20 cellular contexts compared by ENCODE assay signal in genomic region chr19:39098365-39099269, GRCh38. TPM values are rescaled to one million over a fixed set of nuclear protein-coding genes. Genes with fewer than 3 reads are reported as not detected.
DNase-seq lines count a peak whose midpoint lies in the region; ATAC-seq and TF ChIP-seq lines count a peak whose summit lies in the region.
"Had no signal": no experiment of that assay in that cellular context is flagged by ENCODE, and none has a peak within 500 bp of the region (broad histone marks: within the 10 kb centered on the region; RNA-seq: fewer than 3 reads in every experiment).

No MANE protein-coding gene starts in this region.

- no peak overlapping the region for H3K4ac ChIP-seq in neuronal stem cell (ENCODE audit: low read length)

- no peaks in the 10 kb centered on the region for H3K9me2 ChIP-seq in hepatocyte (replicated peaks; ENCODE audit: insufficient read depth)

- H2AFZ ChIP-seq in ACC112 (ENCODE audit: low read length, unreplicated experiment) = no peak overlapping the region
- no peak overlapping the region for H2AFZ ChIP-seq in hepatocyte
- peak overlapping the region; percentile 35 for H2AFZ ChIP-seq in neuronal stem cell (ENCODE audit: low read length)

- no peak overlapping the region for H4K8ac ChIP-seq in neuronal stem cell (ENCODE audit: low read depth, low read length)

- no peak for TF ChIP-seq CTCF in hepatocyte (IDR thresholded peaks at IDR 0.05; ENCODE audit: poor library complexity)

- no peak overlapping the region for H2BK15ac ChIP-seq in neuronal stem cell (ENCODE audit: low read length)

- H3K18ac ChIP-seq in neuronal stem cell (ENCODE audit: low read length) = no peak overlapping the region

- H3K4me1 ChIP-seq in ACC112 (ENCODE audit: control insufficient read depth, insufficient read depth, low read length, unreplicated experiment) (peaks cover 1% of the 10 kb centered on the region), HUES64 (ENCODE audit: insufficient read depth, low read length) (no peaks in the 10 kb centered on the region), hepatocyte (ENCODE audit: insufficient read depth) (peaks cover 9% of the 10 kb centered on the region), neuronal stem cell (ENCODE audit: control insufficient read depth in 2 of 2, insufficient read depth in 1 of 2, low read depth in 1 of 2, low read length in 2 of 2) (no peaks in the 10 kb centered on the region)
- H3K4me1 ChIP-seq: HAP-1 had no signal

- no peak overlapping the region for H3K14ac ChIP-seq in neuronal stem cell (ENCODE audit: low read length)

- H2AK5ac ChIP-seq in neuronal stem cell (ENCODE audit: low read depth, low read length) = peak overlapping the region; percentile 79

- no peak overlapping the region for H4K91ac ChIP-seq in neuronal stem cell (ENCODE audit: low read depth, low read length, poor library complexity)

- H3K27ac ChIP-seq in ACC112 (ENCODE audit: low read depth, low read length) = no peak overlapping the region
- H3K27ac ChIP-seq in HUES64 (ENCODE audit: low read depth, low read length) = no peak overlapping the region
- no peak overlapping the region for H3K27ac ChIP-seq in hepatocyte
- H3K27ac ChIP-seq in neuronal stem cell (replicated peaks; ENCODE audit: low read length) = no peak overlapping the region
- H3K27ac ChIP-seq in substantia nigra (ENCODE audit: low read depth, low read length, poor library complexity, severe bottlenecking) = no peak overlapping the region
- H3K27ac ChIP-seq: BLaER1, HL-60 had no signal

- no peaks in the 10 kb centered on the region for H4K20me1 ChIP-seq in hepatocyte (ENCODE audit: insufficient read depth, poor library complexity, severe bottlenecking)
- H4K20me1 ChIP-seq: BLaER1 had no signal

- no peak overlapping the region for H2BK12ac ChIP-seq in neuronal stem cell (ENCODE audit: low read length)

- WGBS in HUES64 = 51% methylated on average over 52 of the region's 53 CpGs
- 59% methylated on average over 48 of the region's 53 CpGs for WGBS in hepatocyte (ENCODE audit: low lambda C conversion rate, missing lambda C conversion rate)
- WGBS in neuronal stem cell (ENCODE audit: extremely low coverage in 2 of 2, insufficient read length in 2 of 2, insufficient replicate concordance in 1 of 2), 2 donors = no CpG with 5 or more reads among the region's 53 CpGs

- H3K27me3 ChIP-seq in ACC112 (ENCODE audit: insufficient read depth, low read length) (no peaks in the 10 kb centered on the region), HUES64 (ENCODE audit: insufficient read depth, low read length) (peaks cover 14% of the 10 kb centered on the region), hepatocyte (no peaks in the 10 kb centered on the region), neuronal stem cell (ENCODE audit: control insufficient read depth in 3 of 3, insufficient read depth in 3 of 3, low read depth in 1 of 3, low read length in 3 of 3) (peaks cover 0 to 3% (median 0%) of the 10 kb centered on the region in 3 experiments)
- H3K27me3 ChIP-seq: BLaER1, MG63 had no signal

- H2BK120ac ChIP-seq in neuronal stem cell (ENCODE audit: low read depth, low read length) = no peak overlapping the region

- no peak overlapping the region for H2BK5ac ChIP-seq in neuronal stem cell (ENCODE audit: low read length)

- H3K9ac ChIP-seq in HUES64 (ENCODE audit: low read depth, low read length) (no peak overlapping the region), neuronal stem cell (ENCODE audit: low read depth, low read length, poor library complexity) (no peak overlapping the region)
- H3K9ac ChIP-seq: BLaER1 had no signal

- peak overlapping the region; percentile 31 for H3K23ac ChIP-seq in neuronal stem cell (ENCODE audit: low read depth, low read length, poor library complexity)

- ATAC-seq in GM19397 (IDR thresholded peaks at IDR 0.05; ENCODE audit: unreplicated experiment) = no peak
- ATAC-seq: PC-3 had no signal

- peaks cover 1% of the 10 kb centered on the region for H3K79me1 ChIP-seq in neuronal stem cell (ENCODE audit: low read depth, low read length)

- H3K4me3 ChIP-seq in ACC112 (ENCODE audit: low read depth, low read length) (peak overlapping the region; percentile 28; the same call in 1 of the 2 replicates), HUES64 (ENCODE audit: low read length) (peak overlapping the region; percentile 47), hepatocyte (no peak overlapping the region), neuronal stem cell (ENCODE audit: low read length in 2 of 2) (no peak overlapping the region)
- H3K4me3 ChIP-seq: BLaER1, HAP-1, MG63 had no signal

- H3K9me3 ChIP-seq in HUES64 (ENCODE audit: insufficient read depth, low read depth, low read length) (no peaks in the 10 kb centered on the region), hepatocyte (ENCODE audit: low read depth) (no peaks in the 10 kb centered on the region), neuronal stem cell (replicated peaks in 1 of 2; ENCODE audit: control insufficient read depth in 2 of 2, insufficient read depth in 1 of 2, low read depth in 1 of 2, low read length in 2 of 2) (no peaks in the 10 kb centered on the region)
- H3K9me3 ChIP-seq: MG63 had no signal

- no peak for DNase-seq in hepatocyte (ENCODE audit: low spot score)
- DNase-seq in neuronal stem cell (ENCODE audit: low spot score) = no peak
- DNase-seq in LoVo (ENCODE audit: low spot score) = no peak
- DNase-seq in substantia nigra (lab: John Stamatoyannopoulos, UW) = no peak
- DNase-seq in GM19240 (ENCODE audit: insufficient read length, low spot score) = no peak
- DNase-seq: CD8-positive, alpha-beta memory T cell; DND-41; GDM1; KG1; MG63; NCI-H1092 treated with DMSO at 0.1 percent for 48 hours; NCI-H1694 treated with DMSO at 0.1 percent for 48 hours; NCI-H446; PC-3 had no signal

- no peaks in the 10 kb centered on the region for H3K79me2 ChIP-seq in ACC112 (ENCODE audit: control insufficient read depth, insufficient read depth, low read length, unreplicated experiment)
- no peaks in the 10 kb centered on the region for H3K79me2 ChIP-seq in hepatocyte

- no peaks in the 10 kb centered on the region for H3K36me3 ChIP-seq in ACC112 (ENCODE audit: insufficient read depth, low read length)
- H3K36me3 ChIP-seq in HUES64 (ENCODE audit: insufficient read depth, low read length) = no peaks in the 10 kb centered on the region
- H3K36me3 ChIP-seq in hepatocyte (replicated peaks; ENCODE audit: insufficient read depth, low read depth) = no peaks in the 10 kb centered on the region
- no peaks in the 10 kb centered on the region for H3K36me3 ChIP-seq in neuronal stem cell (replicated peaks in 1 of 2; ENCODE audit: control insufficient read depth in 2 of 2, insufficient read depth in 2 of 2, low read length in 2 of 2)
- H3K36me3 ChIP-seq: BLaER1, HAP-1, MG63 had no signal

- H3K4me2 ChIP-seq in hepatocyte (peak overlapping the region; percentile 41), neuronal stem cell (ENCODE audit: insufficient read depth, low read length, poor library complexity, severe bottlenecking) (no peak overlapping the region)
- H3K4me2 ChIP-seq: BLaER1 had no signal

RNA-seq across cellular contexts. Expression of gene ACP7, which starts 14.4 kb away (rescaled TPM):
- 0.10 TPM for polyA plus RNA-seq in HUES64 (2013, experiment 1 of 2)
- 0.19 TPM for polyA plus RNA-seq in HUES64 (2013, experiment 2 of 2)
- 0.16 and 0.23 TPM in 2 replicates for total RNA-seq in hepatocyte
- 0.13 and 0.21 TPM in 2 replicates for polyA plus RNA-seq in hepatocyte
- not detected for polyA plus RNA-seq in neuronal stem cell (2013, experiment 1 of 2)
- polyA plus RNA-seq in neuronal stem cell (2013, experiment 2 of 2) = not detected
- total RNA-seq: CD8-positive, alpha-beta memory T cell had no signal

RNA-seq across cellular contexts. Expression of gene PAK4, which starts 27.0 kb away (rescaled TPM):
- polyA plus RNA-seq in HUES64 (2013, experiment 1 of 2) = 42.4 TPM
- polyA plus RNA-seq in HUES64 (2013, experiment 2 of 2) = 46.3 TPM
- 15.2 and 20.3 TPM in 2 replicates for total RNA-seq in hepatocyte
- polyA plus RNA-seq in hepatocyte = 39.6 and 41.0 TPM in 2 replicates
- polyA plus RNA-seq in neuronal stem cell (2013, experiment 1 of 2) = 102 TPM
- 96.5 TPM for polyA plus RNA-seq in neuronal stem cell (2013, experiment 2 of 2)

Comparison
In these comparisons a context has a peak if more than half of its experiments do, and no peak if none do; other contexts are left out.
1. H3K4me3 ChIP-seq: peak in ACC112 (single experiment) and HUES64 (single experiment); none in hepatocyte (single experiment) and neuronal stem cell (0 of 2).